Comparison of ENCODE assay signal across 18 cellular contexts in genomic region chr10:93589648-93590562, GRCh38. TPM values are rescaled to one million over a fixed set of nuclear protein-coding genes. Genes with fewer than 3 reads are reported as not detected.
DNase-seq lines count a peak whose midpoint lies in the region; ATAC-seq, FAIRE-seq and TF ChIP-seq lines count a peak whose summit lies in the region.
"Had no signal": no experiment of that assay in that cellular context is flagged by ENCODE, and none has a peak within 500 bp of the region (broad histone marks: within the 10 kb centered on the region; RNA-seq: fewer than 3 reads in every experiment).

No MANE protein-coding gene starts in this region.

- H3K36me3 ChIP-seq in right lobe of liver (peaks cover 0 to 37% (median 16%) of the 10 kb centered on the region in 4 donors), stomach (no peaks in the 10 kb centered on the region)
- H3K36me3 ChIP-seq: BLaER1 had no signal

- intact Hi-C loops in right lobe of liver (cut with DNase I) (loop anchor here in 1 of 2 donors (10.0 kb wide), 1 partner anchor 85 kb away; no protein-coding TSS in a partner anchor), stomach (cut with DNase I; ENCODE audit: low total_unique reads) (no loop called here)

- peak; percentile 44 to 78 (median 69) for ATAC-seq in right lobe of liver
- ATAC-seq: A549 had no signal

- H3K9me3 Mint-ChIP-seq in nephron progenitor cell, result no peaks in the 10 kb centered on the region
- H3K9me3 Mint-ChIP-seq: CD4-positive, alpha-beta memory T cell; GM23338 had no signal

- H3K4me3 Mint-ChIP-seq in nephron progenitor cell, result no peak overlapping the region
- H3K4me3 Mint-ChIP-seq: CD14-positive monocyte; CD4-positive, alpha-beta memory T cell; GM23338 had no signal

- H3K27ac ChIP-seq in VCaP (peak overlapping the region; percentile 74; the same call in 1 of the 2 replicates), right lobe of liver (peak overlapping the region in 2 of 3 donors; percentile 13 to 40), stomach (no peak overlapping the region)
- H3K27ac ChIP-seq: A549, BLaER1 had no signal

- TF ChIP-seq POLR2A in right lobe of liver (IDR thresholded peaks at IDR 0.05) (no peak), stomach (IDR thresholded peaks at IDR 0.05) (no peak), H54 (IDR thresholded peaks at IDR 0.05; ENCODE audit: low read depth, low read length) (no peak)

- FAIRE-seq in H54 (lab: Jason Lieb, UNC), result no peak
- FAIRE-seq: A549 had no signal

- no peak overlapping the region for H3K27ac Mint-ChIP-seq in nephron progenitor cell
- H3K27ac Mint-ChIP-seq: GM23338 had no signal

- H3K9me3 ChIP-seq in right lobe of liver, result no peaks in the 10 kb centered on the region
- H3K9me3 ChIP-seq in stomach, result no peaks in the 10 kb centered on the region
- H3K9me3 ChIP-seq: A549, BLaER1 had no signal

- TF ChIP-seq EP300 in stomach (IDR thresholded peaks at IDR 0.05), result no peak

- peak; percentile 11 for DNase-seq in HFF-Myc (ENCODE audit: extremely low read depth, low read depth)
- DNase-seq in islet precursor cell, result peak; percentile 31
- DNase-seq in right lobe of liver, result peak in 2 of 3 donors; percentile 63 to 84
- DNase-seq in nephron progenitor cell, result no peak
- no peak for DNase-seq in stomach
- no peak for DNase-seq in H54 (ENCODE audit: insufficient read length, low spot score)
- DNase-seq: AML-193; Calu3; CD4-positive, alpha-beta memory T cell; DMS79 treated with DMSO at 0.1 percent for 48 hours; GF-D8; H7 had no signal

- peaks cover 23% of the 10 kb centered on the region for H3K4me1 Mint-ChIP-seq in nephron progenitor cell
- H3K4me1 Mint-ChIP-seq: CD4-positive, alpha-beta memory T cell had no signal

- H3K27me3 Mint-ChIP-seq in nephron progenitor cell (ENCODE audit: low read depth, poor library complexity), result peaks cover 26% of the 10 kb centered on the region

- H3K4me1 ChIP-seq in right lobe of liver, result peaks cover 0 to 17% (median 0%) of the 10 kb centered on the region in 4 donors
- H3K4me1 ChIP-seq in stomach, result peaks cover 0 to 7% (median 3%) of the 10 kb centered on the region in 4 donors
- H3K4me1 ChIP-seq: BLaER1 had no signal

- TF ChIP-seq CTCF in HFF-Myc (IDR thresholded peaks at IDR 0.05; ENCODE audit: low read depth, low read length, missing control alignments), result no peak
- no peak for TF ChIP-seq CTCF in VCaP (conservative IDR thresholded peaks at IDR 0.05)
- TF ChIP-seq CTCF in right lobe of liver (IDR thresholded peaks at IDR 0.05), result no peak
- no peak for TF ChIP-seq CTCF in nephron progenitor cell (IDR thresholded peaks at IDR 0.05)
- TF ChIP-seq CTCF in stomach (IDR thresholded peaks at IDR 0.05), result no peak

- H3K4me3 ChIP-seq in HFF-Myc (replicated peaks; ENCODE audit: low read depth, low read length), result no peak overlapping the region
- no peak overlapping the region for H3K4me3 ChIP-seq in right lobe of liver
- H3K4me3 ChIP-seq in stomach, result no peak overlapping the region
- H3K4me3 ChIP-seq: A549, BLaER1, GM23338 had no signal

- no peaks in the 10 kb centered on the region for H3K36me3 Mint-ChIP-seq in nephron progenitor cell (ENCODE audit: low read depth)
- H3K36me3 Mint-ChIP-seq: CD4-positive, alpha-beta memory T cell had no signal

- 20% methylated on average over 14 of the region's 15 CpGs for WGBS in right lobe of liver (ENCODE audit: insufficient coverage, low coverage, low lambda C conversion rate, missing lambda C conversion rate)
- 83 to 90% (median 88%) methylated on average over 15 of the region's 15 CpGs for WGBS in stomach, 5 donors

- H3K27me3 ChIP-seq in right lobe of liver, result no peaks in the 10 kb centered on the region
- peaks cover 0 to 5% (median 0%) of the 10 kb centered on the region in 3 donors for H3K27me3 ChIP-seq in stomach
- H3K27me3 ChIP-seq: BLaER1 had no signal

RNA-seq across cellular contexts. Expression of gene RBP4, which starts 11.1 kb away (rescaled TPM):
- total RNA-seq in right lobe of liver, result 1,000 to 10,000 TPM; 4,975 to 8,539 (median 5,621) TPM
- under 1 TPM in 3 of 5 donors, not detected in 2; 0.58 to 0.92 (median 0.72) TPM for total RNA-seq in stomach
- polyA plus RNA-seq in stomach, result 10 to 100 TPM in 1 of 3 donors, 1 to 10 TPM in 2; 1.2 to 20.5 (median 6.2) TPM
- total RNA-seq: CD4-positive, alpha-beta memory T cell had no signal
- polyA plus RNA-seq: CD4-positive, alpha-beta memory T cell had no signal

RNA-seq across cellular contexts. Expression of gene PDE6C, which starts 22.4 kb away (rescaled TPM):
- total RNA-seq in right lobe of liver (not detected), stomach (not detected)
- not detected for polyA plus RNA-seq in stomach
- total RNA-seq: Calu3; CD4-positive, alpha-beta memory T cell; GM23338; H7; HT-29 had no signal
- polyA plus RNA-seq: A549; CD14-positive monocyte; CD4-positive, alpha-beta memory T cell had no signal

RNA-seq across cellular contexts. Expression of gene FFAR4, which starts 23.4 kb away (rescaled TPM):
- total RNA-seq in right lobe of liver (under 1 TPM; 0.07 to 0.27 (median 0.19) TPM), stomach (1 to 10 TPM in 2 of 5 donors, under 1 TPM in 1, not detected in 2; 0.18 to 2.0 (median 1.7) TPM)
- polyA plus RNA-seq in stomach, result under 1 TPM in 1 of 3 donors, not detected in 2; 0.08 TPM
- total RNA-seq: CD4-positive, alpha-beta memory T cell; GM23338; H7 had no signal
- polyA plus RNA-seq: CD4-positive, alpha-beta memory T cell had no signal

Comparison
In these comparisons a context has a peak if more than half of its experiments do, and no peak if none do; other contexts are left out.
1. DNase-seq: peak in HFF-Myc (single experiment), islet precursor cell (single experiment) and right lobe of liver (2 of 3); none in nephron progenitor cell (single experiment), stomach (single experiment) and H54 (single experiment).
2. H3K27ac ChIP-seq: peak in VCaP (single experiment) and right lobe of liver (2 of 3); none in stomach (0 of 5).
3. RNA of gene RBP4, which starts 11.1 kb away (total RNA-seq): 4,975 to 8,539 TPM in right lobe of liver; 0.58 to 0.92 TPM in stomach; every median in the first group is over 1,000 times any median in the second.